Comparison of ENCODE assay signal across 17 cellular contexts in genomic region chr1:236000781-236001180, GRCh38.
DNase-seq lines count a peak whose midpoint lies in the region; ATAC-seq, FAIRE-seq and TF ChIP-seq lines count a peak whose summit lies in the region.
"Had no signal": no experiment of that assay in that cellular context is flagged by ENCODE, and none has a peak within 500 bp of the region (broad histone marks: within the 10 kb centered on the region; RNA-seq: fewer than 3 reads in every experiment).

No MANE protein-coding gene starts in this region.

- peak overlapping the region; percentile 78 to 93 for H3K27ac Mint-ChIP-seq in natural killer cell treated with Interleukin-12 subunit alpha and Interleukin-12 subunit beta and Interleukin-15 and Interleukin-18, amount 100 ng/mL, for 72 hours
- peak overlapping the region in 1 of 2 donors; percentile 88 for H3K27ac Mint-ChIP-seq in natural killer cell
- H3K27ac Mint-ChIP-seq in activated CD4-positive, alpha-beta memory T cell treated with anti-CD3 and anti-CD28 coated beads, Interleukin-2, amount 10 ng/mL, durations not matched to agents 7 days and 5 days: peak overlapping the region; percentile 92
- H3K27ac Mint-ChIP-seq: neural progenitor cell had no signal

- ATAC-seq in natural killer cell treated with Interleukin-12 subunit alpha and Interleukin-12 subunit beta and Interleukin-15 and Interleukin-18, amount 100 ng/mL, for 72 hours: no peak
- ATAC-seq in natural killer cell: no peak
- ATAC-seq: SK-N-SH treated with all-trans-retinoic acid at 6 μM for 48 hours had no signal

- no peaks in the 10 kb centered on the region for H3K9me1 ChIP-seq in endothelial cell of umbilical vein (replicated peaks; ENCODE audit: control insufficient read depth, extremely low read depth, insufficient read depth, low read length)

- H4K20me1 ChIP-seq in endothelial cell of umbilical vein (replicated peaks; ENCODE audit: control insufficient read depth, extremely low read depth, insufficient read depth, low read length): no peaks in the 10 kb centered on the region

- H3K79me2 ChIP-seq in endothelial cell of umbilical vein (ENCODE audit: control insufficient read depth, insufficient read depth, low read length): no peaks in the 10 kb centered on the region

- peaks cover 0 to 8% of the 10 kb centered on the region in 2 donors for H3K27me3 Mint-ChIP-seq in natural killer cell treated with Interleukin-12 subunit alpha and Interleukin-12 subunit beta and Interleukin-15 and Interleukin-18, amount 100 ng/mL, for 72 hours
- H3K27me3 Mint-ChIP-seq in natural killer cell (ENCODE audit: low read depth in 2 of 2): peaks cover 0 to 2% of the 10 kb centered on the region in 2 donors
- no peaks in the 10 kb centered on the region for H3K27me3 Mint-ChIP-seq in activated CD4-positive, alpha-beta memory T cell treated with anti-CD3 and anti-CD28 coated beads, Interleukin-2, amount 10 ng/mL, durations not matched to agents 7 days and 5 days

- peak overlapping the region; percentile 73 for H3K4me3 Mint-ChIP-seq in natural killer cell treated with Interleukin-12 subunit alpha and Interleukin-12 subunit beta and Interleukin-15 and Interleukin-18, amount 100 ng/mL, for 72 hours
- H3K4me3 Mint-ChIP-seq in natural killer cell: no peak overlapping the region
- no peak overlapping the region for H3K4me3 Mint-ChIP-seq in activated CD4-positive, alpha-beta memory T cell treated with anti-CD3 and anti-CD28 coated beads, Interleukin-2, amount 10 ng/mL, durations not matched to agents 7 days and 5 days
- H3K4me3 Mint-ChIP-seq: neural progenitor cell had no signal

- no peak overlapping the region for H3K4me2 ChIP-seq in endothelial cell of umbilical vein (ENCODE audit: insufficient read depth, low read length)
- H3K4me2 ChIP-seq: neural progenitor cell had no signal

- H3K9me3 Mint-ChIP-seq in natural killer cell treated with Interleukin-12 subunit alpha and Interleukin-12 subunit beta and Interleukin-15 and Interleukin-18, amount 100 ng/mL, for 72 hours: no peaks in the 10 kb centered on the region
- no peaks in the 10 kb centered on the region for H3K9me3 Mint-ChIP-seq in natural killer cell
- peaks cover 5% of the 10 kb centered on the region for H3K9me3 Mint-ChIP-seq in activated CD4-positive, alpha-beta memory T cell treated with anti-CD3 and anti-CD28 coated beads, Interleukin-2, amount 10 ng/mL, durations not matched to agents 7 days and 5 days
- H3K9me3 Mint-ChIP-seq: neural progenitor cell had no signal

- H3K27me3 ChIP-seq in endothelial cell of umbilical vein (ENCODE audit: control insufficient read depth in 2 of 2, insufficient read depth in 2 of 2, low read length in 2 of 2): no peaks in the 10 kb centered on the region
- H3K27me3 ChIP-seq: neural progenitor cell had no signal

- no peaks in the 10 kb centered on the region for H3K9me3 ChIP-seq in endothelial cell of umbilical vein (replicated peaks; ENCODE audit: control insufficient read depth, insufficient read depth, low read length)

- TF ChIP-seq POLR2A in endothelial cell of umbilical vein (IDR thresholded peaks at IDR 0.05; ENCODE audit: low read depth, low read length): no peak

- dilution Hi-C loops in endothelial cell of umbilical vein (cut with MboI; ENCODE audit: extremely low pct_ligation_motif_present, low sequenced_read_pairs): no loop called here

- POLR2A ChIA-PET in activated CD4-positive, alpha-beta memory T cell treated with anti-CD3 and anti-CD28 coated beads, Interleukin-2, amount 10 ng/mL, durations not matched to agents 7 days and 5 days (lab: Charles Lee): interaction anchor here (2.6 kb wide), 1 partner anchor 66 kb away, joined by 7 read pairs; no protein-coding TSS in a partner anchor
- POLR2A ChIA-PET in endothelial cell of umbilical vein (lab: Charles Lee): interaction anchor here (1.8 kb wide), 1 partner anchor 17 kb away, joined by 10 read pairs; no protein-coding TSS in a partner anchor

- no peaks in the 10 kb centered on the region for H3K36me3 Mint-ChIP-seq in natural killer cell treated with Interleukin-12 subunit alpha and Interleukin-12 subunit beta and Interleukin-15 and Interleukin-18, amount 100 ng/mL, for 72 hours
- H3K36me3 Mint-ChIP-seq in natural killer cell: no peaks in the 10 kb centered on the region
- H3K36me3 Mint-ChIP-seq in activated CD4-positive, alpha-beta memory T cell treated with anti-CD3 and anti-CD28 coated beads, Interleukin-2, amount 10 ng/mL, durations not matched to agents 7 days and 5 days (ENCODE audit: low read depth): peaks cover 9% of the 10 kb centered on the region
- H3K36me3 Mint-ChIP-seq: neural progenitor cell had no signal

- H3K4me3 ChIP-seq in endothelial cell of umbilical vein (replicated peaks in 1 of 3; ENCODE audit: insufficient read depth in 1 of 3, low read depth in 1 of 3, low read length in 3 of 3): no peak overlapping the region
- H3K4me3 ChIP-seq: neural progenitor cell had no signal

- H3K9ac ChIP-seq in endothelial cell of umbilical vein (replicated peaks; ENCODE audit: extremely low read depth, insufficient read depth, low read length): no peak overlapping the region
- H3K9ac ChIP-seq: neural progenitor cell had no signal

- TF ChIP-seq CTCF in natural killer cell (IDR thresholded peaks at IDR 0.05) (no peak), endothelial cell of umbilical vein (IDR thresholded peaks at IDR 0.05; ENCODE audit: extremely low read depth in 1 of 2, insufficient read depth in 1 of 2, low read depth in 1 of 2, low read length in 2 of 2) (no peak)

- H3K4me1 Mint-ChIP-seq in natural killer cell treated with Interleukin-12 subunit alpha and Interleukin-12 subunit beta and Interleukin-15 and Interleukin-18, amount 100 ng/mL, for 72 hours (ENCODE audit: low read depth in 2 of 2): peaks cover 24 to 32% of the 10 kb centered on the region in 2 donors
- H3K4me1 Mint-ChIP-seq in natural killer cell: peaks cover 19 to 25% of the 10 kb centered on the region in 2 donors
- H3K4me1 Mint-ChIP-seq in activated CD4-positive, alpha-beta memory T cell treated with anti-CD3 and anti-CD28 coated beads, Interleukin-2, amount 10 ng/mL, durations not matched to agents 7 days and 5 days: peaks cover 76% of the 10 kb centered on the region

- H3K4me1 ChIP-seq in endothelial cell of umbilical vein (ENCODE audit: control insufficient read depth, extremely low read depth, insufficient read depth, low read length): peaks cover 38% of the 10 kb centered on the region
- H3K4me1 ChIP-seq: neural progenitor cell had no signal

- peak overlapping the region; percentile 89 for H3K27ac ChIP-seq in endothelial cell of umbilical vein (ENCODE audit: insufficient read depth, low read depth, low read length)
- H3K27ac ChIP-seq: neural progenitor cell had no signal

- no peak for FAIRE-seq in endothelial cell of umbilical vein (lab: Jason Lieb, UNC)
- FAIRE-seq: RCC 7860 had no signal

- BruUV-seq in endothelial cell of umbilical vein (replicated peaks; lab: Mats Ljungman, UMichigan): no TSS peak

- H3K36me3 ChIP-seq in endothelial cell of umbilical vein (ENCODE audit: control insufficient read depth in 2 of 2, extremely low read depth in 1 of 2, insufficient read depth in 2 of 2, low read length in 2 of 2): no peaks in the 10 kb centered on the region
- H3K36me3 ChIP-seq: neural progenitor cell had no signal

- intact Hi-C loops in natural killer cell (cut with micrococcal nuclease) (no loop called here), endothelial cell of umbilical vein (cut with micrococcal nuclease) (loop anchor here (10.0 kb wide), 1 partner anchor 676 kb away; the partner anchor contains the start of genes ARID4B and GGPS1)

- CTCF ChIA-PET in activated CD4-positive, alpha-beta memory T cell treated with anti-CD3 and anti-CD28 coated beads, Interleukin-2, amount 10 ng/mL, durations not matched to agents 7 days and 5 days (lab: Charles Lee): interaction anchor here (1.8 kb wide), 1 partner anchor 29 kb away, joined by 10 read pairs; no protein-coding TSS in a partner anchor
- CTCF ChIA-PET in endothelial cell of umbilical vein (lab: Charles Lee): interaction anchor here (0.7 to 1.4 kb wide), 4 partner anchors 14 to 64 kb away, joined by 3 to 15 read pairs (median 4); partner anchors contain the start of gene NID1

- no peak overlapping the region for H2AFZ ChIP-seq in endothelial cell of umbilical vein (ENCODE audit: low read depth, low read length)
- H2AFZ ChIP-seq: neural progenitor cell had no signal

- no peak for DNase-seq in natural killer cell treated with Interleukin-12 subunit alpha and Interleukin-12 subunit beta and Interleukin-15 and Interleukin-18, amount 100 ng/mL, for 72 hours (ENCODE audit: low spot score)
- DNase-seq in natural killer cell (no peak), endothelial cell of umbilical vein (ENCODE audit: low read depth, low spot score) (no peak), OCI-M2 (lab: John Stamatoyannopoulos, UW; ENCODE audit: unreplicated experiment) (no peak), iPS-NIHi11 (ENCODE audit: low spot score) (no peak), GDM1 (lab: John Stamatoyannopoulos, UW) (no peak)
- no peak for DNase-seq in activated CD4-positive, alpha-beta memory T cell treated with anti-CD3 and anti-CD28 coated beads, Interleukin-2, amount 10 ng/mL, durations not matched to agents 7 days and 5 days
- DNase-seq: cortex of kidney, glutamatergic neuron, GOT3, islet precursor cell, mesendoderm, NCI-H1105, NCI-H748 treated with DMSO at 0.1 percent for 48 hours had no signal

TF ChIP-seq in endothelial cell of umbilical vein, 7 proteins besides CTCF, POLR2A, EP300 and RAD21:
- TF ChIP-seq FOS (IDR thresholded peaks at IDR 0.05; ENCODE audit: borderline replicate concordance, insufficient read depth, low read length): no peak
- TF ChIP-seq JUN (IDR thresholded peaks at IDR 0.05; ENCODE audit: borderline replicate concordance, insufficient read depth, insufficient read length, low read depth): no peak
- no peak for TF ChIP-seq MYC (IDR thresholded peaks at IDR 0.05; ENCODE audit: low read depth, low read length)
- TF ChIP-seq POLR2AphosphoS5 (IDR thresholded peaks at IDR 0.05; ENCODE audit: insufficient read depth, low read depth, low read length): no peak
- TF ChIP-seq GATA2 (IDR thresholded peaks at IDR 0.05; ENCODE audit: insufficient read depth, insufficient read length, low read depth, low read length): no peak
- no peak for TF ChIP-seq EZH2 (IDR thresholded peaks at IDR 0.05; ENCODE audit: borderline replicate concordance, low read depth, low read length, severe bottlenecking)
- no peak for TF ChIP-seq MAX (IDR thresholded peaks at IDR 0.05; ENCODE audit: insufficient read depth, insufficient read length)
